Comparison of ENCODE assay signal across 8 cellular contexts in the genomic region with DNA sequence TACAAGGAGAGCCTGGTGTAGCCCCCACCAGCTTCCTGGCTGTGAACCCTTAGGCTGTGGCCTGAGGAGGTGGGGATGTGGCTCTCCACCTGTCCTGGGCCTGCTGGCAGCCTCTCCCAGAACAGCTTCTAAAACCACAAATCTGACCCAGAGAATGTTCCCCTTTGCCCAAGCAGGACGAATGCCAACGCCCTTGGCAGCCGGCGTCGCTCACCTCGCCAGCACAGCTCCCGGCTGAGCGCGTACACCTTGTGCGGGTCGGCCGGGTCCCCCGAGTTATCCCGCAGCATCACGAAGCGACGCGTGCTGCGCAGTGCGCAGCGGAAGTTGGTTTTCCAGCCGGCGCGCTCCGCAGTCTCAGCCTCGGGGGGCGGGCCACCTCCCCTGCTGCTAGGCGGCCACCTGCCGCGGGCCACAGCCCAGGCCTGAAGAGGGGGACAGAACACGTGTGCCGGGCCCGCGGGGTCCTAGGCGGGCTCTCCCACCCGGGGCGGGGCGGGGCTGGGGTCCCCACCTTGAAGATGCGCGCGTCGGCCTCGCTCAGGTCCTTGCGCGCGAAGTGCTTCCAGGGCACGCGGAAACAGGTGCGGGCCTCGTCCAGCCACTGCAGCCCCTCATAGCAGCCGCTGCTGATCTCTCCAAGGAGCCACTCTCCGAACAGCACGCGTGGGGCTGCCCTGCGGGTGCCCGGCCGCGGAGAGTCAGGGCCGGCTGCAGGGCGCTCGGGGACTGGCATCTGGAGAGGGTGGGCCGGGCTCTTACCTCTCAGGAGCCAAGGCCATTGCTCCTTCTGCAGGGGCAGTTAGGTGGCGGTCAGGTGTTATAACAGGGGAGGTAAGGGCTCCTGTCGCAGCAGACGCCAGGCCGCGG. TPM values are rescaled to one million over a fixed set of nuclear protein-coding genes. Genes with fewer than 3 reads are reported as not detected.
DNase-seq lines count a peak whose midpoint lies in the region; ATAC-seq, FAIRE-seq and TF ChIP-seq lines count a peak whose summit lies in the region.

No MANE protein-coding gene starts in this region.

- H2BK5ac ChIP-seq in H1 (ENCODE audit: low read depth, low read length) = peak overlapping the region; percentile 77

- no peak overlapping the region for H2AFZ ChIP-seq in PC-9
- H2AFZ ChIP-seq in H1 (ENCODE audit: low read length) = no peak overlapping the region

- DNase-seq in PC-9 (peak in 1 of 2 experiments; percentile 12), H1 (ENCODE audit: low read depth in 1 of 2, low spot score in 2 of 2) (peak in 1 of 2 experiments; percentile 66), omental fat pad (ENCODE audit: low spot score) (no peak), anterior cingulate cortex (lab: John Stamatoyannopoulos, UW) (no peak), GM19239 (ENCODE audit: insufficient read length, low spot score) (no peak), T-helper 9 cell (no peak)
- DNase-seq in naive thymus-derived CD8-positive, alpha-beta T cell = no peak

- H3K4me2 ChIP-seq in PC-9 (peak overlapping the region; percentile 78), H1 (ENCODE audit: insufficient read depth in 1 of 2, low read depth in 2 of 2, low read length in 2 of 2) (peak overlapping the region; percentile 44 to 85)

- H3K4ac ChIP-seq in H1 (replicated peaks; ENCODE audit: insufficient read length, low read depth, low read length) = peak overlapping the region; percentile 91

- no peak overlapping the region for H2AK5ac ChIP-seq in H1 (ENCODE audit: low read depth, low read length)

- POLR2A ChIA-PET in PC-9 (lab: Charles Lee; ENCODE audit: unreplicated experiment) (interaction anchor here (0.5 to 0.6 kb wide), 3 partner anchors 39 to 153 kb away, joined by 3 to 6 read pairs (median 3); partner anchors contain the start of gene TALDO1), H1 (lab: Charles Lee; ENCODE audit: partially characterized antibody) (interaction anchor here (0.7 to 2.3 kb wide), 9 partner anchors 11 to 89 kb away, joined by 3 to 20 read pairs (median 7); partner anchors contain the start of genes DRD4 and SCT)
- POLR2A ChIA-PET in naive thymus-derived CD8-positive, alpha-beta T cell (lab: Charles Lee) = interaction anchor here (0.5 to 4.6 kb wide), 19 partner anchors 23 to 205 kb away, joined by 3 to 42 read pairs (median 4); partner anchors contain the start of genes DEAF1, PHRF1 and TMEM80

- no peak overlapping the region for H3K23ac ChIP-seq in H1 (ENCODE audit: insufficient read length)

- no peak for TF ChIP-seq POLR2A in H1 (IDR thresholded peaks at IDR 0.05; ENCODE audit: control extremely low read depth in 1 of 2, low read depth in 2 of 2, low read length in 2 of 2)

- H4K20me1 ChIP-seq in PC-9 (ENCODE audit: insufficient read depth) = peaks cover 7% of the 10 kb centered on the region
- H4K20me1 ChIP-seq in H1 (replicated peaks in 1 of 2; ENCODE audit: control insufficient read depth in 1 of 2, insufficient read depth in 2 of 2, low read length in 2 of 2) = peaks cover 21 to 24% of the 10 kb centered on the region in 2 experiments

- H2BK120ac ChIP-seq in H1 (replicated peaks; ENCODE audit: low read depth, low read length) = no peak overlapping the region

- no peaks in the 10 kb centered on the region for H3K9me2 ChIP-seq in PC-9 (ENCODE audit: insufficient read depth)

- H3K79me2 ChIP-seq in PC-9 (ENCODE audit: low read depth) (no peaks in the 10 kb centered on the region), H1 (ENCODE audit: control insufficient read depth in 1 of 2, insufficient read depth in 2 of 2, low read length in 2 of 2) (no peaks in the 10 kb centered on the region)

- no peak overlapping the region for H4K91ac ChIP-seq in H1 (replicated peaks; ENCODE audit: insufficient read length, low read length)

- H3K23me2 ChIP-seq in H1 (ENCODE audit: low read depth, low read length) = peaks cover 3% of the 10 kb centered on the region; the same call in 1 of the 2 replicates

- H3K9ac ChIP-seq in H1 (replicated peaks in 1 of 4; ENCODE audit: extremely low read depth in 1 of 4, low read depth in 3 of 4, low read length in 3 of 4) = peak overlapping the region in 2 of 4 experiments; percentile 31 to 65; a peak in 3 of 7 replicates

- no peaks in the 10 kb centered on the region for H3K27me3 ChIP-seq in PC-9 (ENCODE audit: insufficient read depth, low read depth)
- H3K27me3 ChIP-seq in H1 (replicated peaks in 1 of 4; ENCODE audit: control insufficient read depth in 3 of 4, extremely low read depth in 1 of 4, insufficient read depth in 3 of 4, low read length in 3 of 4) = no peaks in the 10 kb centered on the region

- WGBS in H1 (ENCODE audit: extremely low coverage in 1 of 2, insufficient coverage in 1 of 2, insufficient read length in 1 of 2, insufficient replicate concordance in 2 of 2, low coverage in 1 of 2, low lambda C conversion rate in 2 of 2, missing lambda C conversion rate in 1 of 2), 2 experiments = 91% methylated on average over 35 of the region's 67 CpGs; no CpG with 5 or more reads in 1 of the 2 experiments

- no peak overlapping the region for H2BK20ac ChIP-seq in H1 (ENCODE audit: low read length)

- intact Hi-C loops in PC-9 (cut with micrococcal nuclease; ENCODE audit: unreplicated experiment) = no loop called here

- H3K36me3 Mint-ChIP-seq in naive thymus-derived CD8-positive, alpha-beta T cell = peaks cover 0 to 17% (median 7%) of the 10 kb centered on the region in 3 donors

- TF ChIP-seq CTCF in PC-9 (conservative IDR thresholded peaks at IDR 0.05) = no peak
- TF ChIP-seq CTCF in H1 (IDR thresholded peaks at IDR 0.05; ENCODE audit: control extremely low read depth in 1 of 3, insufficient read depth in 1 of 3, low read depth in 1 of 3, low read length in 3 of 3) = no peak
- TF ChIP-seq CTCF in omental fat pad (IDR thresholded peaks at IDR 0.05) = no peak

- H3K27ac ChIP-seq in PC-9 = peak overlapping the region; percentile 65
- peak overlapping the region; percentile 82; the same call in 1 of the 2 replicates for H3K27ac ChIP-seq in H1 (ENCODE audit: low read depth, low read length)

- no peak for TF ChIP-seq EP300 in H1 (IDR thresholded peaks at IDR 0.05; ENCODE audit: borderline replicate concordance in 1 of 2, low read depth in 2 of 2, low read length in 2 of 2)

- ATAC-seq in GM21423 (IDR thresholded peaks at IDR 0.05; ENCODE audit: unreplicated experiment) (peak; percentile 3), omental fat pad (ENCODE audit: low FRiP score) (no peak)
- ATAC-seq in naive thymus-derived CD8-positive, alpha-beta T cell = peak in 1 of 2 donors; percentile 1

- peaks cover 13% of the 10 kb centered on the region for H3F3A ChIP-seq in PC-9 (ENCODE audit: insufficient read depth, low read depth)

- peaks cover 6% of the 10 kb centered on the region for H3K79me1 ChIP-seq in H1 (ENCODE audit: low read depth, low read length)

- H3K4me1 ChIP-seq in PC-9 (replicated peaks; ENCODE audit: insufficient read depth) (no peaks in the 10 kb centered on the region), H1 (replicated peaks in 1 of 4; ENCODE audit: control insufficient read depth in 3 of 4, insufficient read depth in 4 of 4, low read length in 3 of 4) (peaks cover 0 to 15% (median 3%) of the 10 kb centered on the region in 4 experiments; a peak in 5 of 7 replicates)

- H3K36me3 ChIP-seq in PC-9 (ENCODE audit: low read depth) (no peaks in the 10 kb centered on the region), H1 (ENCODE audit: control insufficient read depth in 2 of 4, insufficient read depth in 4 of 4, low read length in 3 of 4) (peaks cover 15 to 30% (median 22%) of the 10 kb centered on the region in 4 experiments)

- no peaks in the 10 kb centered on the region for H3K9me3 Mint-ChIP-seq in naive thymus-derived CD8-positive, alpha-beta T cell

- no peak overlapping the region for H2BK12ac ChIP-seq in H1 (ENCODE audit: low read depth, low read length)

- H3K4me3 Mint-ChIP-seq in naive thymus-derived CD8-positive, alpha-beta T cell = peak overlapping the region; percentile 86 to 96 (median 91)

- H3K4me1 Mint-ChIP-seq in naive thymus-derived CD8-positive, alpha-beta T cell = peaks cover 7 to 23% (median 19%) of the 10 kb centered on the region in 4 donors

- no peak overlapping the region for H3K14ac ChIP-seq in H1 (ENCODE audit: insufficient read length)

- H3K9me3 ChIP-seq in PC-9 (ENCODE audit: insufficient read depth, low read depth) (no peaks in the 10 kb centered on the region), H1 (ENCODE audit: insufficient read depth in 2 of 2, low read depth in 1 of 2, low read length in 1 of 2) (no peaks in the 10 kb centered on the region)

- no peak overlapping the region for H2BK15ac ChIP-seq in H1 (ENCODE audit: low read length)

- peak overlapping the region; percentile 79 for H4K8ac ChIP-seq in H1 (ENCODE audit: extremely low read depth, insufficient read depth, low read length)

- H3K56ac ChIP-seq in H1 (replicated peaks; ENCODE audit: insufficient read length, low read depth, low read length) = no peak overlapping the region

- peak overlapping the region; percentile 85 to 96 (median 94) for H3K27ac Mint-ChIP-seq in naive thymus-derived CD8-positive, alpha-beta T cell

- H4K5ac ChIP-seq in H1 (ENCODE audit: insufficient read length, low read depth, low read length) = no peak overlapping the region

- no peaks in the 10 kb centered on the region for H3K27me3 Mint-ChIP-seq in naive thymus-derived CD8-positive, alpha-beta T cell

- TSS peak; percentile 70 for BruUV-seq in PC-9 (replicated peaks; lab: Mats Ljungman, UMichigan)

- TF ChIP-seq RAD21 in H1 (IDR thresholded peaks at IDR 0.05 in 1 of 2, conservative IDR thresholded peaks at IDR 0.05 in 1 of 2; ENCODE audit: low read depth in 2 of 2, low read length in 2 of 2) = no peak

- H3K4me3 ChIP-seq in PC-9 (peak overlapping the region; percentile 59; the same call in 1 of the 2 replicates), H1 (ENCODE audit: extremely low read depth in 1 of 4, insufficient read depth in 2 of 4, low read depth in 3 of 4, low read length in 4 of 4) (peak overlapping the region; percentile 49 to 80 (median 58))

- CTCF ChIA-PET in PC-9 (lab: Charles Lee) (no interaction called here), H1 (lab: Charles Lee; ENCODE audit: partially characterized antibody) (interaction anchor here (0.9 to 2.0 kb wide), 3 partner anchors 56 to 112 kb away, joined by 3 to 11 read pairs (median 3); no protein-coding TSS in a partner anchor)

- no peak for FAIRE-seq in H1 (lab: Jason Lieb, UNC)
- no peak for FAIRE-seq in GM19239 (lab: Jason Lieb, UNC)

- H3K18ac ChIP-seq in H1 (ENCODE audit: extremely low read depth, low read length) = peak overlapping the region; percentile 83; the same call in 1 of the 2 replicates

RNA-seq across cellular contexts. Expression of gene IRF7, which starts 0.9 kb away (rescaled TPM):
- total RNA-seq in PC-9 (2021) (10.7 and 13.1 TPM in 2 replicates), omental fat pad (10 to 100 TPM; 15.4 to 56.8 (median 35.6) TPM)
- 9.4 and 9.6 TPM in 2 replicates for total RNA-seq in H1 (2021; fragmentation: NEBNext Ultra II Directional; extraction: Animal tissue kit (Norgen Biotek cat#: 25700))
- 9.1 and 12.8 TPM in 2 replicates for polyA plus RNA-seq in H1 (2011; rRNA removed)
- 7.8 TPM for polyA plus RNA-seq in H1 (2011; cell fraction: cytosol; rRNA removed)
- 27.9 TPM for polyA plus RNA-seq in H1 (2011; cell fraction: nucleus; rRNA removed)
- polyA plus RNA-seq in H1 (2012, experiment 1 of 2) = 3.5 to 9.8 TPM (median 8.6 TPM) in 4 replicates
- polyA plus RNA-seq in H1 (2012, experiment 2 of 2) = 5.0 TPM
- 4.5 TPM for polyA plus RNA-seq in H1 (2013, experiment 1 of 2)
- polyA plus RNA-seq in H1 (2013, experiment 2 of 2) = 3.8 TPM
- polyA minus RNA-seq in H1 (2011; rRNA and poly(A)+ RNA removed) = 3.3 and 4.2 TPM in 2 replicates
- polyA minus RNA-seq in H1 (2011; cell fraction: cytosol; rRNA and poly(A)+ RNA removed) = 3.7 TPM
- polyA minus RNA-seq in H1 (2011; cell fraction: nucleus; rRNA and poly(A)+ RNA removed) = 27.8 TPM
- total RNA-seq in naive thymus-derived CD8-positive, alpha-beta T cell = 10 to 100 TPM; 55.0 to 55.2 TPM
- polyA plus RNA-seq in naive thymus-derived CD8-positive, alpha-beta T cell = 10 to 100 TPM; 19.8 to 38.6 (median 25.3) TPM

RNA-seq across cellular contexts. Expression of gene CDHR5, which starts 9.9 kb away (rescaled TPM):
- total RNA-seq in PC-9 (2021) (not detected in 2 replicates), omental fat pad (not detected)
- 0.11 TPM in 1 of 2 replicates, not detected in the other for total RNA-seq in H1 (2021; fragmentation: NEBNext Ultra II Directional; extraction: Animal tissue kit (Norgen Biotek cat#: 25700))
- 0.02 TPM in 1 of 2 replicates, not detected in the other for polyA plus RNA-seq in H1 (2011; rRNA removed)
- polyA plus RNA-seq in H1 (2011; cell fraction: cytosol; rRNA removed) = 0.01 TPM
- polyA plus RNA-seq in H1 (2011; cell fraction: nucleus; rRNA removed) = 0.21 TPM
- 0.04 to 0.20 TPM (median 0.14 TPM) in 3 of 4 replicates, not detected in the other for polyA plus RNA-seq in H1 (2012, experiment 1 of 2)
- polyA plus RNA-seq in H1 (2012, experiment 2 of 2) = not detected
- 0.02 TPM for polyA plus RNA-seq in H1 (2013, experiment 1 of 2)
- polyA plus RNA-seq in H1 (2013, experiment 2 of 2) = not detected
- not detected in 2 replicates for polyA minus RNA-seq in H1 (2011; rRNA and poly(A)+ RNA removed)
- not detected for polyA minus RNA-seq in H1 (2011; cell fraction: cytosol; rRNA and poly(A)+ RNA removed)
- not detected for polyA minus RNA-seq in H1 (2011; cell fraction: nucleus; rRNA and poly(A)+ RNA removed)
- total RNA-seq in naive thymus-derived CD8-positive, alpha-beta T cell = not detected
- not detected for polyA plus RNA-seq in naive thymus-derived CD8-positive, alpha-beta T cell

RNA-seq across cellular contexts. Expression of gene SCT, which starts 12.2 kb away (rescaled TPM):
- total RNA-seq in PC-9 (2021) (not detected in 2 replicates), omental fat pad (not detected)
- total RNA-seq in H1 (2021; fragmentation: NEBNext Ultra II Directional; extraction: Animal tissue kit (Norgen Biotek cat#: 25700)) = 2.0 and 2.2 TPM in 2 replicates
- polyA plus RNA-seq in H1 (2011; rRNA removed) = 1.7 and 3.7 TPM in 2 replicates
- 1.3 TPM for polyA plus RNA-seq in H1 (2011; cell fraction: cytosol; rRNA removed)
- polyA plus RNA-seq in H1 (2011; cell fraction: nucleus; rRNA removed) = 3.1 TPM
- polyA plus RNA-seq in H1 (2012, experiment 1 of 2) = 1.0 to 2.0 TPM (median 1.5 TPM) in 3 of 4 replicates, not detected in the other
- not detected for polyA plus RNA-seq in H1 (2012, experiment 2 of 2)
- polyA plus RNA-seq in H1 (2013, experiment 1 of 2) = 1.2 TPM
- polyA plus RNA-seq in H1 (2013, experiment 2 of 2) = 1.4 TPM
- polyA minus RNA-seq in H1 (2011; rRNA and poly(A)+ RNA removed) = not detected in 2 replicates
- not detected for polyA minus RNA-seq in H1 (2011; cell fraction: cytosol; rRNA and poly(A)+ RNA removed)
- not detected for polyA minus RNA-seq in H1 (2011; cell fraction: nucleus; rRNA and poly(A)+ RNA removed)
- total RNA-seq in naive thymus-derived CD8-positive, alpha-beta T cell = not detected
- not detected for polyA plus RNA-seq in naive thymus-derived CD8-positive, alpha-beta T cell

RNA-seq across cellular contexts. Expression of gene DRD4, which starts 22.3 kb away (rescaled TPM):
- total RNA-seq in PC-9 (2021) (0.35 and 1.4 TPM in 2 replicates), omental fat pad (under 1 TPM in 1 of 4 donors, not detected in 3; 0.50 TPM)
- total RNA-seq in H1 (2021; fragmentation: NEBNext Ultra II Directional; extraction: Animal tissue kit (Norgen Biotek cat#: 25700)) = 3.3 and 3.4 TPM in 2 replicates
- 4.9 and 9.7 TPM in 2 replicates for polyA plus RNA-seq in H1 (2011; rRNA removed)
- 3.9 TPM for polyA plus RNA-seq in H1 (2011; cell fraction: cytosol; rRNA removed)
- 9.1 TPM for polyA plus RNA-seq in H1 (2011; cell fraction: nucleus; rRNA removed)
- polyA plus RNA-seq in H1 (2012, experiment 1 of 2) = 4.0 to 10.3 TPM (median 9.2 TPM) in 4 replicates
- polyA plus RNA-seq in H1 (2012, experiment 2 of 2) = 9.1 TPM
- polyA plus RNA-seq in H1 (2013, experiment 1 of 2) = 2.9 TPM
- 2.8 TPM for polyA plus RNA-seq in H1 (2013, experiment 2 of 2)
- 0.20 and 0.85 TPM in 2 replicates for polyA minus RNA-seq in H1 (2011; rRNA and poly(A)+ RNA removed)
- polyA minus RNA-seq in H1 (2011; cell fraction: cytosol; rRNA and poly(A)+ RNA removed) = 4.9 TPM
- 3.4 TPM for polyA minus RNA-seq in H1 (2011; cell fraction: nucleus; rRNA and poly(A)+ RNA removed)
- total RNA-seq in naive thymus-derived CD8-positive, alpha-beta T cell = 1 to 10 TPM; 1.2 to 1.4 TPM
- not detected for polyA plus RNA-seq in naive thymus-derived CD8-positive, alpha-beta T cell

RNA-seq across cellular contexts. Expression of gene PHRF1, which starts 38.5 kb away (rescaled TPM):
- total RNA-seq in PC-9 (2021) (21.7 and 24.5 TPM in 2 replicates), omental fat pad (10 to 100 TPM; 14.7 to 34.9 (median 22.4) TPM)
- total RNA-seq in H1 (2021; fragmentation: NEBNext Ultra II Directional; extraction: Animal tissue kit (Norgen Biotek cat#: 25700)) = 37.3 and 39.8 TPM in 2 replicates
- 13.4 and 21.8 TPM in 2 replicates for polyA plus RNA-seq in H1 (2011; rRNA removed)
- polyA plus RNA-seq in H1 (2011; cell fraction: cytosol; rRNA removed) = 17.3 TPM
- 39.7 TPM for polyA plus RNA-seq in H1 (2011; cell fraction: nucleus; rRNA removed)
- 17.5 to 25.1 TPM (median 24.0 TPM) in 4 replicates for polyA plus RNA-seq in H1 (2012, experiment 1 of 2)
- 14.8 TPM for polyA plus RNA-seq in H1 (2012, experiment 2 of 2)
- 18.2 TPM for polyA plus RNA-seq in H1 (2013, experiment 1 of 2)
- polyA plus RNA-seq in H1 (2013, experiment 2 of 2) = 17.0 TPM
- 11.6 and 15.0 TPM in 2 replicates for polyA minus RNA-seq in H1 (2011; rRNA and poly(A)+ RNA removed)
- 19.2 TPM for polyA minus RNA-seq in H1 (2011; cell fraction: cytosol; rRNA and poly(A)+ RNA removed)
- polyA minus RNA-seq in H1 (2011; cell fraction: nucleus; rRNA and poly(A)+ RNA removed) = 29.8 TPM
- 10 to 100 TPM; 48.9 to 54.7 TPM for total RNA-seq in naive thymus-derived CD8-positive, alpha-beta T cell
- 10 to 100 TPM in 1 of 3 donors, 1 to 10 TPM in 2; 3.5 to 19.8 (median 6.7) TPM for polyA plus RNA-seq in naive thymus-derived CD8-positive, alpha-beta T cell
